Comparison of ENCODE assay signal across 8 cellular contexts in genomic region chr3:191329654-191330308, GRCh38. TPM values are rescaled to one million over a fixed set of nuclear protein-coding genes. Genes with fewer than 3 reads are reported as not detected.
DNase-seq lines count a peak whose midpoint lies in the region; ATAC-seq, FAIRE-seq and TF ChIP-seq lines count a peak whose summit lies in the region.

No MANE protein-coding gene starts in this region.

- no peaks in the 10 kb centered on the region for H3K27me3 ChIP-seq in CD8-positive, alpha-beta T cell (ENCODE audit: insufficient read depth, low read length)

- POLR2A ChIA-PET in CD8-positive, alpha-beta T cell (lab: Charles Lee): no interaction called here

- FAIRE-seq in frontal cortex (lab: Jason Lieb, UNC): no peak

- TF ChIP-seq CTCF in CD8-positive, alpha-beta T cell (IDR thresholded peaks at IDR 0.05): no peak
- TF ChIP-seq CTCF in retinal pigment epithelial cell (conservative IDR thresholded peaks at IDR 0.05; ENCODE audit: low read depth, low read length): no peak

- H3K4me1 ChIP-seq in CD8-positive, alpha-beta T cell (ENCODE audit: insufficient read depth, low read length): no peaks in the 10 kb centered on the region

- peak overlapping the region; percentile 71 for H3K4me3 Mint-ChIP-seq in CD8-positive, alpha-beta T cell

- H3K27ac ChIP-seq in CD8-positive, alpha-beta T cell (ENCODE audit: low read depth, low read length): no peak overlapping the region

- CTCF ChIA-PET in CD8-positive, alpha-beta T cell (lab: Charles Lee): no interaction called here

- H3K36me3 Mint-ChIP-seq in CD8-positive, alpha-beta T cell: no peaks in the 10 kb centered on the region

- no peak for ATAC-seq in CD8-positive, alpha-beta T cell
- ATAC-seq in GM19025 (IDR thresholded peaks at IDR 0.05; ENCODE audit: low read depth, unreplicated experiment) (peak; percentile 22), HG03108 (IDR thresholded peaks at IDR 0.05; ENCODE audit: unreplicated experiment) (peak; percentile 18)

- no peak for DNase-seq in CD8-positive, alpha-beta T cell
- DNase-seq in NCI-H774 (lab: John Stamatoyannopoulos, UW) (peak; percentile 66), astrocyte of the hippocampus (ENCODE audit: low read depth, low spot score) (peak; percentile 80), iPS DF 19.7 (ENCODE audit: low read depth, low spot score) (peak; percentile 28), retinal pigment epithelial cell (ENCODE audit: low read depth) (no peak), frontal cortex (ENCODE audit: low spot score in 2 of 2) (no peak)

- peaks cover 27% of the 10 kb centered on the region for H3K27me3 Mint-ChIP-seq in CD8-positive, alpha-beta T cell (ENCODE audit: low read depth)

- no peaks in the 10 kb centered on the region for H3K9me3 Mint-ChIP-seq in CD8-positive, alpha-beta T cell

- H3K36me3 ChIP-seq in CD8-positive, alpha-beta T cell (ENCODE audit: insufficient read depth, low read length): no peaks in the 10 kb centered on the region

- H3K27ac Mint-ChIP-seq in CD8-positive, alpha-beta T cell: peak overlapping the region; percentile 72

- H3K9me3 ChIP-seq in CD8-positive, alpha-beta T cell (ENCODE audit: low read length): no peaks in the 10 kb centered on the region

- no peak overlapping the region for H3K4me3 ChIP-seq in CD8-positive, alpha-beta T cell (ENCODE audit: low read depth, low read length)
- peak overlapping the region; percentile 77 for H3K4me3 ChIP-seq in retinal pigment epithelial cell (ENCODE audit: low read length)

- intact Hi-C loops in CD8-positive, alpha-beta T cell (cut with DNase I, micrococcal nuclease): no loop called here

- peaks cover 20% of the 10 kb centered on the region for H3K4me1 Mint-ChIP-seq in CD8-positive, alpha-beta T cell (ENCODE audit: low read depth)

RNA-seq across cellular contexts. Expression of gene UTS2B, which starts 0.5 kb away (rescaled TPM):
- not detected for total RNA-seq in CD8-positive, alpha-beta T cell
- 0.41 TPM for total RNA-seq in frontal cortex

RNA-seq across cellular contexts. Expression of gene CCDC50, which starts 0.6 kb away (rescaled TPM):
- 1 to 10 TPM; 5.6 to 7.1 TPM for total RNA-seq in CD8-positive, alpha-beta T cell
- 83.2 TPM for total RNA-seq in frontal cortex

Comparison
In these comparisons a context has a peak if more than half of its experiments do, and no peak if none do; other contexts are left out.
1. DNase-seq: peak in NCI-H774 (single experiment), astrocyte of the hippocampus (single experiment) and iPS DF 19.7 (single experiment); none in CD8-positive, alpha-beta T cell (0 of 7), retinal pigment epithelial cell (single experiment) and frontal cortex (0 of 2).
2. RNA of gene CCDC50, which starts 0.6 kb away (total RNA-seq): 83.2 TPM in frontal cortex (single experiment); 5.6 to 7.1 TPM in CD8-positive, alpha-beta T cell; every median in the first group is over 10 times any median in the second.